1 cellular context compared by ENCODE assay signal in genomic region chr1:47644216-47644581, GRCh38.
TF ChIP-seq lines count a peak whose summit lies in the region.

No MANE protein-coding gene starts in this region.

TF ChIP-seq in H1, 55 proteins besides CTCF, POLR2A, EP300 and RAD21:
- no peak for TF ChIP-seq TEAD4 (IDR thresholded peaks at IDR 0.05; ENCODE audit: low read depth, low read length)
- TF ChIP-seq SUZ12 (IDR thresholded peaks at IDR 0.05; ENCODE audit: low read length): no peak
- no peak for TF ChIP-seq KDM5A (IDR thresholded peaks at IDR 0.05; ENCODE audit: low read length)
- no peak for TF ChIP-seq BRCA1 (IDR thresholded peaks at IDR 0.05; ENCODE audit: low read depth, low read length)
- no peak for TF ChIP-seq HDAC2 (IDR thresholded peaks at IDR 0.05; ENCODE audit: borderline replicate concordance in 1 of 2, low read depth in 2 of 2, low read length in 2 of 2)
- peak; percentile 43; the same call in 1 of the 2 replicates for TF ChIP-seq SRF (IDR thresholded peaks at IDR 0.05; ENCODE audit: low read depth, low read length)
